In the genomic region with DNA sequence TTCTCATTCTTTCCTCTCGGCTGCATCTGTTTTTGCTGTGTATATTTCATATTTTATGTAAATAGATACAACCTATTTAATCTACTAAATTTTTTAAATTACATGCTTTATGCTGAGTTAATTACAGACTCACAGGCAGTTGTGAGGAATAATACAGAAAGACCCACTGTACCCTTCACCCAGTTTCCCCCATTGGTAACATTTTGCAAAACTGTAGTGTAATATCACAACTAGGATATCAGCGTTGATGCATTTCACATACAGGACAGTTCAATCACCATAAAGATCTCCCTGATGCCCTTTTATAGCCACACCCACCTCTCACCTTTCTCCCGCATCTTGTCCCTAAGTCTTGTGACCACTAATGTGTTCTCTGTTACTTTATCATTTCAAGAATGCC, we compare ENCODE assay signal across 17 cellular contexts.
"Had no signal": no experiment of that assay in that cellular context is flagged by ENCODE, and none has a peak within 500 bp of the region (broad histone marks: within the 10 kb centered on the region; RNA-seq: fewer than 3 reads in every experiment).

No MANE protein-coding gene starts in this region.

- H3K4me1 ChIP-seq: stomach, suprapubic skin, testis, thyroid gland, tibial artery, tibial nerve, transverse colon, upper lobe of left lung, upper lobe of right lung, uterus, vagina had no signal

- H3K27ac ChIP-seq: stomach, suprapubic skin, testis, thoracic aorta, thyroid gland, tibial artery, tibial nerve, transverse colon, upper lobe of left lung, upper lobe of right lung, uterus, vagina had no signal

- H3K36me3 ChIP-seq: stomach, suprapubic skin, thoracic aorta, thyroid gland, tibial artery, tibial nerve, transverse colon, upper lobe of left lung, upper lobe of right lung, uterus, vagina had no signal

- H3K4me3 ChIP-seq: stomach, suprapubic skin, testis, thoracic aorta, thyroid gland, tibial artery, tibial nerve, transverse colon, upper lobe of left lung, upper lobe of right lung, uterus, vagina had no signal

- ATAC-seq: stimulated activated effector memory CD8-positive, alpha-beta T cell treated with anti-CD3 and anti-CD28 coated beads, Interleukin-12 subunit alpha, Interleukin-12 subunit beta, amount 100 ng/mL, for 72 hours; stimulated activated memory B cell treated with anti-CD40 and anti-IgM and Interleukin-4, amounts not matched to agents 10 μg/mL and 1 μg/mL and 100 μg/mL, for 72 hours; stimulated activated naive B cell treated with anti-CD40 and anti-IgM and Interleukin-4, amounts not matched to agents 10 μg/mL and 1 μg/mL and 100 μg/mL, for 72 hours; stimulated activated naive CD8-positive, alpha-beta T cell treated with anti-CD3 and anti-CD28 coated beads, Interleukin-15, amount 100 ng/mL, for 72 hours; stimulated activated naive CD8-positive, alpha-beta T cell treated with anti-CD3 and anti-CD28 coated beads, Interleukin-15, Interleukin-2, amounts not matched to agents 100 U/mL and 50 U/mL, for 24 hours; upper lobe of right lung had no signal

- H3K9me3 ChIP-seq: stomach, suprapubic skin, testis, thoracic aorta, thyroid gland, tibial artery, tibial nerve, transverse colon, upper lobe of left lung, upper lobe of right lung, uterus, vagina had no signal
